ENCODE assay signal across 9 cellular contexts in the genomic region with DNA sequence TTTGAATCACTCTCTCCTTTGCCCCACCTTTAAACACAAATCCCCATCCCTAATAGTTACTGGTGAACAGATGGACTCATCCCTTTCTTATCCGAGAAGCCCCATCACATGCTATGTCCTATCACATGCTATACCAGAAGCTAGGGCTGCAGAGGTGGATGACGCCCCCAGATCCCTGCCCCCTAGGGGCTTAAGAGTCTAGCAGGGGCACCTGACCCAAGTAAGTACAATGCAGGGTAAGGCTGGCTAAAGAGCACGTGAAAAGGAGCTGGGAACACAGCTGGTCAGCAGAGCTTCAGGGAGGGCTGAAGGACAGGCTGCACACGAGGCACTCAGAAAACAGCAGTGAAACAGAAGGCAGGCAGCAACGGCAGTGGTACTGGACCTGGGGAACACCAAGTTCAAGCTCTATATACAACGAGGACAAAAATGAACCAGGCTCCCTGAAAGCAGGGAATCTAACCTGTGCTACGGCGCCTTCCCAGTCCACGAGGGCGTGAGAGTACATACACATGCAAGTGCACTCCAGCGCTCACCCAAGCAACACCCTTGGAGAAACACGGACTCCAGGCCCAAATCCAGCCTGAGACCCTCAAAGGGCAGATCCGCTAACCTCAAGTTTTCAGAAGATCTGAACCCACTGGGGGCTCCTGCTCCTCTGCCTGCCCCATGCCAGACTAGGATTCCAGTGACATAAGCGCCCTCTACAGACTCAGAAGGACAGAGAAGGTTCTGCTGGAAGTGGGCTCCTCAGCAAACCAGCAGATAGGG. TPM values are rescaled to one million over a fixed set of nuclear protein-coding genes. Genes with fewer than 3 reads are reported as not detected.
DNase-seq lines count a peak whose midpoint lies in the region; ATAC-seq and TF ChIP-seq lines count a peak whose summit lies in the region.
"Had no signal": no experiment of that assay in that cellular context is flagged by ENCODE, and none has a peak within 500 bp of the region (broad histone marks: within the 10 kb centered on the region; RNA-seq: fewer than 3 reads in every experiment).

No MANE protein-coding gene starts in this region.

- no peak overlapping the region for H2BK120ac ChIP-seq in mesenchymal stem cell (ENCODE audit: low read depth, low read length)

- H3K23ac ChIP-seq in mesenchymal stem cell (ENCODE audit: low read length in 2 of 2), result no peak overlapping the region

- H3K4me1 Mint-ChIP-seq in activated naive CD8-positive, alpha-beta T cell treated with anti-CD3 and anti-CD28 coated beads, Interleukin-2, amount 10 ng/mL, durations not matched to agents 7 days and 5 days, result peaks cover 28% of the 10 kb centered on the region

- peak overlapping the region; percentile 73 for H3K27ac Mint-ChIP-seq in activated naive CD8-positive, alpha-beta T cell treated with anti-CD3 and anti-CD28 coated beads, Interleukin-2, amount 10 ng/mL, durations not matched to agents 7 days and 5 days

- H3K9ac ChIP-seq in DND-41 (ENCODE audit: low read depth, low read length), result no peak overlapping the region
- H3K9ac ChIP-seq in mesenchymal stem cell (ENCODE audit: low read length), result no peak overlapping the region

- H3K4me3 Mint-ChIP-seq in activated naive CD8-positive, alpha-beta T cell treated with anti-CD3 and anti-CD28 coated beads, Interleukin-2, amount 10 ng/mL, durations not matched to agents 7 days and 5 days, result peak overlapping the region; percentile 63

- H2BK5ac ChIP-seq in mesenchymal stem cell (ENCODE audit: low read depth, low read length, poor library complexity, severe bottlenecking), result no peak overlapping the region

- H2BK15ac ChIP-seq in mesenchymal stem cell (ENCODE audit: low read depth, poor library complexity, severe bottlenecking), result no peak overlapping the region

- WGBS in mesenchymal stem cell, result 94% methylated on average over 14 of the region's 14 CpGs

- H3K36me3 ChIP-seq in DND-41 (ENCODE audit: insufficient read depth, low read length), result peaks cover 37% of the 10 kb centered on the region
- peaks cover 48 to 53% of the 10 kb centered on the region in 2 experiments for H3K36me3 ChIP-seq in mesenchymal stem cell (ENCODE audit: control insufficient read depth in 1 of 2, insufficient read depth in 2 of 2, low read depth in 1 of 2, low read length in 2 of 2)

- TF ChIP-seq RAD21 in Ishikawa (IDR thresholded peaks at IDR 0.05; ENCODE audit: low read depth), result peak; percentile 43; the same call in 1 of the 2 replicates

- H3K4ac ChIP-seq in mesenchymal stem cell (ENCODE audit: low read depth in 1 of 2, low read length in 2 of 2), result no peak overlapping the region

- no peak overlapping the region for H3K27ac ChIP-seq in DND-41 (ENCODE audit: low read length)
- no peak overlapping the region for H3K27ac ChIP-seq in mesenchymal stem cell (ENCODE audit: low read length, poor library complexity, severe bottlenecking)
- H3K27ac ChIP-seq: gastrocnemius medialis had no signal

- H3K4me1 ChIP-seq in DND-41 (ENCODE audit: insufficient read depth, low read length), result no peaks in the 10 kb centered on the region
- peaks cover 34% of the 10 kb centered on the region for H3K4me1 ChIP-seq in mesenchymal stem cell (ENCODE audit: control insufficient read depth, insufficient read depth, low read depth, low read length)

- peak overlapping the region in 1 of 2 experiments; percentile 25 for H2BK12ac ChIP-seq in mesenchymal stem cell (ENCODE audit: low read length in 2 of 2)

- H4K8ac ChIP-seq in mesenchymal stem cell (ENCODE audit: low read length), result no peak overlapping the region

- H2AFZ ChIP-seq in DND-41 (ENCODE audit: low read depth, low read length), result no peak overlapping the region
- no peak overlapping the region for H2AFZ ChIP-seq in mesenchymal stem cell (ENCODE audit: low read depth, low read length)

- peaks cover 60% of the 10 kb centered on the region for H3K79me2 ChIP-seq in DND-41 (ENCODE audit: insufficient read depth, low read length)

- H3K27me3 Mint-ChIP-seq in activated naive CD8-positive, alpha-beta T cell treated with anti-CD3 and anti-CD28 coated beads, Interleukin-2, amount 10 ng/mL, durations not matched to agents 7 days and 5 days, result no peaks in the 10 kb centered on the region

- TF ChIP-seq CTCF in DND-41 (IDR thresholded peaks at IDR 0.05; ENCODE audit: borderline replicate concordance, extremely low read depth, low read length, poor library complexity, severe bottlenecking), result peak; percentile 18

- no peak for ATAC-seq in DND-41 (ENCODE audit: insufficient read depth, low read depth)
- no peak for ATAC-seq in activated naive CD8-positive, alpha-beta T cell treated with anti-CD3 and anti-CD28 coated beads, Interleukin-2, amount 10 ng/mL, durations not matched to agents 7 days and 5 days (ENCODE audit: low read depth)
- no peak for ATAC-seq in GM21367 (IDR thresholded peaks at IDR 0.05; ENCODE audit: unreplicated experiment)

- H3K4me3 ChIP-seq in DND-41 (ENCODE audit: low read depth in 1 of 2, low read length in 2 of 2) (no peak overlapping the region), mesenchymal stem cell (ENCODE audit: insufficient read depth in 1 of 2, low read depth in 1 of 2, low read length in 2 of 2) (no peak overlapping the region)
- H3K4me3 ChIP-seq: gastrocnemius medialis had no signal

- H3K9me3 Mint-ChIP-seq in activated naive CD8-positive, alpha-beta T cell treated with anti-CD3 and anti-CD28 coated beads, Interleukin-2, amount 10 ng/mL, durations not matched to agents 7 days and 5 days, result no peaks in the 10 kb centered on the region

- POLR2A ChIA-PET in activated naive CD8-positive, alpha-beta T cell treated with anti-CD3 and anti-CD28 coated beads, Interleukin-2, amount 10 ng/mL, durations not matched to agents 7 days and 5 days (lab: Charles Lee), result no interaction called here

- peaks cover 84% of the 10 kb centered on the region for H4K20me1 ChIP-seq in DND-41 (ENCODE audit: insufficient read depth, low read length)

- TF ChIP-seq EP300 in Ishikawa (IDR thresholded peaks at IDR 0.05; ENCODE audit: borderline replicate concordance), result no peak

- H3K79me1 ChIP-seq in mesenchymal stem cell (replicated peaks; ENCODE audit: low read length, poor library complexity, severe bottlenecking), result peaks cover 19% of the 10 kb centered on the region

- no peak overlapping the region for H3K14ac ChIP-seq in mesenchymal stem cell (ENCODE audit: low read length in 2 of 2)

- no peak overlapping the region for H4K91ac ChIP-seq in mesenchymal stem cell (ENCODE audit: low read length)

- H3K27me3 ChIP-seq in DND-41 (ENCODE audit: insufficient read depth, low read length, poor library complexity), result no peaks in the 10 kb centered on the region
- H3K27me3 ChIP-seq in mesenchymal stem cell (ENCODE audit: control insufficient read depth in 1 of 2, insufficient read depth in 1 of 2, low read length in 2 of 2), result no peaks in the 10 kb centered on the region
- H3K27me3 ChIP-seq: gastrocnemius medialis had no signal

- DNase-seq in DND-41, result no peak
- no peak for DNase-seq in activated naive CD8-positive, alpha-beta T cell treated with anti-CD3 and anti-CD28 coated beads, Interleukin-2, amount 10 ng/mL, durations not matched to agents 7 days and 5 days
- peak; percentile 28 for DNase-seq in mesenchymal stem cell
- no peak for DNase-seq in superior temporal gyrus (ENCODE audit: extremely low spot score)
- DNase-seq in activated gamma-delta T cell treated with Interleukin-2 at 50 U/mL for 16 hours, result no peak
- no peak for DNase-seq in GDM1 (lab: John Stamatoyannopoulos, UW)
- DNase-seq: gastrocnemius medialis had no signal

- H3K4me2 ChIP-seq in DND-41 (ENCODE audit: insufficient read depth, low read length), result no peak overlapping the region
- no peak overlapping the region for H3K4me2 ChIP-seq in mesenchymal stem cell (ENCODE audit: low read length, poor library complexity, severe bottlenecking)

- H3K18ac ChIP-seq in mesenchymal stem cell (ENCODE audit: low read depth in 1 of 2, low read length in 2 of 2), result no peak overlapping the region

- H3K36me3 Mint-ChIP-seq in activated naive CD8-positive, alpha-beta T cell treated with anti-CD3 and anti-CD28 coated beads, Interleukin-2, amount 10 ng/mL, durations not matched to agents 7 days and 5 days, result peaks cover 5% of the 10 kb centered on the region

- H3K9me3 ChIP-seq in DND-41 (ENCODE audit: insufficient read depth, low read length, severe bottlenecking) (no peaks in the 10 kb centered on the region), mesenchymal stem cell (ENCODE audit: control insufficient read depth, low read length) (no peaks in the 10 kb centered on the region)
- H3K9me3 ChIP-seq: gastrocnemius medialis had no signal

- H2AK5ac ChIP-seq in mesenchymal stem cell (ENCODE audit: low read length, severe bottlenecking), result no peak overlapping the region

TF ChIP-seq in Ishikawa, 13 proteins besides CTCF, POLR2A, EP300 and RAD21 (continues in another document):
- TF ChIP-seq ZBTB7A (IDR thresholded peaks at IDR 0.05; ENCODE audit: low read depth) (no peak), YY1 (IDR thresholded peaks at IDR 0.05; ENCODE audit: low read depth) (no peak), NFIC (IDR thresholded peaks at IDR 0.05) (no peak), TCF12 (IDR thresholded peaks at IDR 0.05; ENCODE audit: low read depth) (no peak), CEBPB (IDR thresholded peaks at IDR 0.05) (no peak), FOXM1 (IDR thresholded peaks at IDR 0.05; ENCODE audit: borderline replicate concordance, low read depth) (no peak)
- TF ChIP-seq, protein P1, sequence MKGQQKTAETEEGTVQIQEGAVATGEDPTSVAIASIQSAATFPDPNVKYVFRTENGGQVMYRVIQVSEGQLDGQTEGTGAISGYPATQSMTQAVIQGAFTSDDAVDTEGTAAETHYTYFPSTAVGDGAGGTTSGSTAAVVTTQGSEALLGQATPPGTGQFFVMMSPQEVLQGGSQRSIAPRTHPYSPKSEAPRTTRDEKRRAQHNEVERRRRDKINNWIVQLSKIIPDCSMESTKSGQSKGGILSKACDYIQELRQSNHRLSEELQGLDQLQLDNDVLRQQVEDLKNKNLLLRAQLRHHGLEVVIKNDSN (IDR thresholded peaks at IDR 0.05), result no peak

RNA-seq across cellular contexts. Expression of gene PSMB7, which starts 57.5 kb away (rescaled TPM):
- 10 to 100 TPM; 88.7 to 93.6 TPM for total RNA-seq in activated naive CD8-positive, alpha-beta T cell treated with anti-CD3 and anti-CD28 coated beads, Interleukin-2, amount 10 ng/mL, durations not matched to agents 7 days and 5 days
- polyA plus RNA-seq in mesenchymal stem cell (2013, experiment 1 of 2), result 179 TPM
- polyA plus RNA-seq in mesenchymal stem cell (2013, experiment 2 of 2), result 183 TPM
